Comparison of ENCODE assay signal across 19 cellular contexts in genomic region chr15:99721896-99722295, GRCh38. TPM values are rescaled to one million over a fixed set of nuclear protein-coding genes. Genes with fewer than 3 reads are reported as not detected.
DNase-seq lines count a peak whose midpoint lies in the region; ATAC-seq, FAIRE-seq and TF ChIP-seq lines count a peak whose summit lies in the region.
"Had no signal": no experiment of that assay in that cellular context is flagged by ENCODE, and none has a peak within 500 bp of the region (broad histone marks: within the 10 kb centered on the region; RNA-seq: fewer than 3 reads in every experiment).

No MANE protein-coding gene starts in this region.

- H3K4me3 Mint-ChIP-seq in activated CD4-positive, alpha-beta T cell treated with anti-CD3 and anti-CD28 coated beads for 36 hours: no peak overlapping the region
- H3K4me3 Mint-ChIP-seq in nephron progenitor cell: no peak overlapping the region

- H3K4me3 ChIP-seq in BLaER1 (no peak overlapping the region), bronchial epithelial cell (ENCODE audit: low read depth, low read length) (no peak overlapping the region)

- peaks cover 40% of the 10 kb centered on the region for H3K4me1 Mint-ChIP-seq in activated CD4-positive, alpha-beta T cell treated with anti-CD3 and anti-CD28 coated beads for 36 hours
- H3K4me1 Mint-ChIP-seq in nephron progenitor cell: peaks cover 8% of the 10 kb centered on the region

- H3K27ac Mint-ChIP-seq in activated CD4-positive, alpha-beta T cell treated with anti-CD3 and anti-CD28 coated beads for 36 hours: peak overlapping the region; percentile 84
- H3K27ac Mint-ChIP-seq in nephron progenitor cell: peak overlapping the region; percentile 53

- no peak overlapping the region for H3K9ac ChIP-seq in BLaER1

- peak overlapping the region; percentile 94 for H3K4me2 ChIP-seq in BLaER1

- intact Hi-C loops in activated CD4-positive, alpha-beta T cell treated with anti-CD3 and anti-CD28 coated beads for 36 hours (cut with DNase I, micrococcal nuclease): no loop called here

- H4K20me1 ChIP-seq in BLaER1: no peaks in the 10 kb centered on the region

- DNase-seq in activated CD4-positive, alpha-beta T cell treated with anti-CD3 and anti-CD28 coated beads for 36 hours: no peak
- DNase-seq in activated CD4-positive, alpha-beta T cell treated with anti-CD3 and anti-CD28 coated beads, Interleukin-2, amount 50 U/mL, for 1 hour: no peak
- peak; percentile 54 for DNase-seq in bronchial epithelial cell (ENCODE audit: low read depth)
- no peak for DNase-seq in nephron progenitor cell
- DNase-seq in inferior parietal cortex (ENCODE audit: extremely low spot score): no peak
- DNase-seq in T-helper 9 cell: no peak
- no peak for DNase-seq in glomerular visceral epithelial cell (ENCODE audit: extremely low spot score)
- DNase-seq: C1 segment of cervical spinal cord, DMS153, HCEC 1CT, Kasumi-1, NCI-H1930, NCI-H2171 treated with DMSO at 0.1 percent for 48 hours, NCI-H510A, NCI-H82, Right ventricle myocardium superior had no signal

- H3K36me3 Mint-ChIP-seq in activated CD4-positive, alpha-beta T cell treated with anti-CD3 and anti-CD28 coated beads for 36 hours (ENCODE audit: low read depth): peaks cover 7% of the 10 kb centered on the region
- peaks cover 78% of the 10 kb centered on the region for H3K36me3 Mint-ChIP-seq in nephron progenitor cell (ENCODE audit: low read depth)

- peaks cover 97% of the 10 kb centered on the region for H3K4me1 ChIP-seq in BLaER1

- H3K36me3 ChIP-seq in BLaER1: peaks cover 31% of the 10 kb centered on the region
- no peaks in the 10 kb centered on the region for H3K36me3 ChIP-seq in bronchial epithelial cell (ENCODE audit: control insufficient read depth, insufficient read depth, low read length)

- CTCF ChIA-PET in activated CD4-positive, alpha-beta T cell treated with anti-CD3 and anti-CD28 coated beads for 36 hours (lab: Charles Lee): interaction anchor here (0.7 to 1.0 kb wide), 2 partner anchors 11 to 17 kb away, joined by 3 to 5 read pairs; partner anchors contain the start of gene LYSMD4

- ATAC-seq in activated CD4-positive, alpha-beta T cell treated with anti-CD3 and anti-CD28 coated beads for 36 hours: no peak

- peaks cover 39% of the 10 kb centered on the region for H3K9me3 ChIP-seq in BLaER1

- POLR2A ChIA-PET in activated CD4-positive, alpha-beta T cell treated with anti-CD3 and anti-CD28 coated beads for 36 hours (lab: Charles Lee): no interaction called here

- TF ChIP-seq CTCF in bronchial epithelial cell (IDR thresholded peaks at IDR 0.05; ENCODE audit: insufficient read depth, low read length, severe bottlenecking) (no peak), nephron progenitor cell (IDR thresholded peaks at IDR 0.05) (no peak)

- H3K27me3 Mint-ChIP-seq in activated CD4-positive, alpha-beta T cell treated with anti-CD3 and anti-CD28 coated beads for 36 hours: no peaks in the 10 kb centered on the region
- H3K27me3 Mint-ChIP-seq in nephron progenitor cell (ENCODE audit: low read depth, poor library complexity): peaks cover 2% of the 10 kb centered on the region

- H3K27ac ChIP-seq in BLaER1: peak overlapping the region; percentile 96
- H3K27ac ChIP-seq: 22Rv1 had no signal

- H3K9me3 Mint-ChIP-seq in activated CD4-positive, alpha-beta T cell treated with anti-CD3 and anti-CD28 coated beads for 36 hours (ENCODE audit: low read depth): no peaks in the 10 kb centered on the region
- H3K9me3 Mint-ChIP-seq in nephron progenitor cell: peaks cover 34% of the 10 kb centered on the region

- no peak for FAIRE-seq in bronchial epithelial cell (lab: Jason Lieb, UNC)
- FAIRE-seq: GM18507 had no signal

- no peaks in the 10 kb centered on the region for H3K27me3 ChIP-seq in BLaER1
- no peaks in the 10 kb centered on the region for H3K27me3 ChIP-seq in bronchial epithelial cell (ENCODE audit: control insufficient read depth, insufficient read depth, low read length)

RNA-seq across cellular contexts. Expression of gene LYSMD4, which starts 11.3 kb away (rescaled TPM):
- 1 to 10 TPM; 4.7 to 5.3 TPM for total RNA-seq in activated CD4-positive, alpha-beta T cell treated with anti-CD3 and anti-CD28 coated beads for 36 hours
- total RNA-seq in bronchial epithelial cell: 13.2 and 14.1 TPM in 2 replicates
